Comparison of ENCODE assay signal across 8 cellular contexts in genomic region chr12:89863968-89864367, GRCh38.
DNase-seq lines count a peak whose midpoint lies in the region; ATAC-seq and TF ChIP-seq lines count a peak whose summit lies in the region.

No MANE protein-coding gene starts in this region.

- peak overlapping the region; percentile 95 to 97 for H3K27ac Mint-ChIP-seq in activated naive CD4-positive, alpha-beta T cell treated with anti-CD3 and anti-CD28 coated beads, Interleukin-2, amount 50 U/mL, for 72 hours

- H3K4me1 ChIP-seq in trophoblast cell (ENCODE audit: control insufficient read depth in 1 of 2, insufficient read depth in 2 of 2, low read length in 2 of 2), result peaks cover 6% of the 10 kb centered on the region in 2 experiments
- no peaks in the 10 kb centered on the region for H3K4me1 ChIP-seq in PC-9 (replicated peaks; ENCODE audit: insufficient read depth)

- peak; percentile 36 for DNase-seq in NCI-H1436 (lab: John Stamatoyannopoulos, UW)
- no peak for DNase-seq in NCI-H1436 treated with DMSO at 0.1 percent for 48 hours (lab: John Stamatoyannopoulos, UW)
- DNase-seq in HL-60 (ENCODE audit: low read depth in 1 of 2, low spot score in 1 of 2), result no peak
- no peak for DNase-seq in activated naive CD4-positive, alpha-beta T cell treated with anti-CD3 and anti-CD28 coated beads, Interleukin-2, amount 50 U/mL, for 72 hours (ENCODE audit: low spot score in 2 of 2)
- DNase-seq in trophoblast cell, result no peak
- DNase-seq in PC-9, result no peak
- DNase-seq in GM03348 (ENCODE audit: low spot score), result no peak

- H3K9me2 ChIP-seq in PC-9 (ENCODE audit: insufficient read depth), result no peaks in the 10 kb centered on the region

- CTCF ChIA-PET in PC-9 (lab: Charles Lee), result no interaction called here

- H3K14ac ChIP-seq in trophoblast cell (ENCODE audit: low read length), result no peak overlapping the region

- H3K27me3 ChIP-seq in HL-60 (ENCODE audit: insufficient read depth, poor library complexity, severe bottlenecking) (no peaks in the 10 kb centered on the region), trophoblast cell (ENCODE audit: insufficient read depth, low read length) (no peaks in the 10 kb centered on the region), PC-9 (ENCODE audit: insufficient read depth, low read depth) (no peaks in the 10 kb centered on the region)

- H3K23ac ChIP-seq in trophoblast cell (ENCODE audit: low read length), result no peak overlapping the region

- H4K12ac ChIP-seq in trophoblast cell (ENCODE audit: low read depth, low read length), result no peak overlapping the region

- H3K4me2 ChIP-seq in trophoblast cell (ENCODE audit: low read length) (no peak overlapping the region), PC-9 (no peak overlapping the region)

- no peak overlapping the region for H2BK120ac ChIP-seq in trophoblast cell (ENCODE audit: insufficient read depth, low read length, poor library complexity)

- no peak overlapping the region for H4K8ac ChIP-seq in trophoblast cell (ENCODE audit: low read depth, low read length)

- TF ChIP-seq CTCF in HL-60 (IDR thresholded peaks at IDR 0.05; ENCODE audit: insufficient read depth, low read length) (no peak), PC-9 (conservative IDR thresholded peaks at IDR 0.05) (no peak)

- H4K91ac ChIP-seq in trophoblast cell (ENCODE audit: low read depth, low read length), result no peak overlapping the region

- H3K79me1 ChIP-seq in trophoblast cell (ENCODE audit: low read length), result peaks cover 11% of the 10 kb centered on the region

- H3K9me3 Mint-ChIP-seq in activated naive CD4-positive, alpha-beta T cell treated with anti-CD3 and anti-CD28 coated beads, Interleukin-2, amount 50 U/mL, for 72 hours, result peaks cover 9 to 11% of the 10 kb centered on the region in 2 donors

- H3K4ac ChIP-seq in trophoblast cell (ENCODE audit: low read depth, low read length), result no peak overlapping the region

- H2AFZ ChIP-seq in trophoblast cell (ENCODE audit: insufficient read depth, low read length, poor library complexity), result no peak overlapping the region
- H2AFZ ChIP-seq in PC-9, result no peak overlapping the region

- H3K36me3 Mint-ChIP-seq in activated naive CD4-positive, alpha-beta T cell treated with anti-CD3 and anti-CD28 coated beads, Interleukin-2, amount 50 U/mL, for 72 hours, result peaks cover 16 to 18% of the 10 kb centered on the region in 2 donors

- no TSS peak for BruUV-seq in PC-9 (replicated peaks; lab: Mats Ljungman, UMichigan)

- H2BK12ac ChIP-seq in trophoblast cell (ENCODE audit: low read length), result no peak overlapping the region

- H3K9ac ChIP-seq in trophoblast cell (ENCODE audit: low read length), result no peak overlapping the region

- ATAC-seq in activated naive CD4-positive, alpha-beta T cell treated with anti-CD3 and anti-CD28 coated beads, Interleukin-2, amount 50 U/mL, for 72 hours, result peak in 1 of 2 donors; percentile 72
- no peak for ATAC-seq in GM21526 (IDR thresholded peaks at IDR 0.05; ENCODE audit: low FRiP score, unreplicated experiment)

- no peak overlapping the region for H3K4me3 ChIP-seq in HL-60 (replicated peaks; ENCODE audit: insufficient read depth, low read length)
- no peak overlapping the region for H3K4me3 ChIP-seq in trophoblast cell (ENCODE audit: low read depth, low read length)
- H3K4me3 ChIP-seq in PC-9, result no peak overlapping the region

- H3K79me2 ChIP-seq in trophoblast cell (ENCODE audit: control insufficient read depth, insufficient read depth, low read length, poor library complexity) (no peaks in the 10 kb centered on the region), PC-9 (ENCODE audit: low read depth) (no peaks in the 10 kb centered on the region)

- H3K36me3 ChIP-seq in trophoblast cell (ENCODE audit: control insufficient read depth in 1 of 2, insufficient read depth in 2 of 2, low read length in 2 of 2), result no peaks in the 10 kb centered on the region
- no peaks in the 10 kb centered on the region for H3K36me3 ChIP-seq in PC-9 (ENCODE audit: low read depth)

- intact Hi-C loops in PC-9 (cut with micrococcal nuclease; ENCODE audit: unreplicated experiment), result no loop called here

- H4K20me1 ChIP-seq in PC-9 (ENCODE audit: insufficient read depth), result no peaks in the 10 kb centered on the region

- H3F3A ChIP-seq in PC-9 (ENCODE audit: insufficient read depth, low read depth), result no peaks in the 10 kb centered on the region

- H3K18ac ChIP-seq in trophoblast cell (ENCODE audit: low read length), result no peak overlapping the region

- H3K27ac ChIP-seq in HL-60 (replicated peaks), result peak overlapping the region; percentile 78
- H3K27ac ChIP-seq in trophoblast cell (ENCODE audit: low read depth, low read length), result peak overlapping the region; percentile 48
- H3K27ac ChIP-seq in PC-9, result no peak overlapping the region

- POLR2A ChIA-PET in PC-9 (lab: Charles Lee; ENCODE audit: unreplicated experiment), result no interaction called here

- H2BK5ac ChIP-seq in trophoblast cell (ENCODE audit: low read depth, low read length, poor library complexity), result no peak overlapping the region

- H3K9me3 ChIP-seq in trophoblast cell (ENCODE audit: insufficient read depth, low read depth, low read length) (no peaks in the 10 kb centered on the region), PC-9 (ENCODE audit: insufficient read depth, low read depth) (no peaks in the 10 kb centered on the region)

- no peak overlapping the region for H2AK5ac ChIP-seq in trophoblast cell (ENCODE audit: low read length)
